26 cellular contexts compared by ENCODE assay signal in genomic region chr13:62525652-62526051, GRCh38.
"Had no signal": no experiment of that assay in that cellular context is flagged by ENCODE, and none has a peak within 500 bp of the region (broad histone marks: within the 10 kb centered on the region; RNA-seq: fewer than 3 reads in every experiment).

No MANE protein-coding gene starts in this region.

- H3K27me3 ChIP-seq: ascending aorta, body of pancreas, SJSA1 had no signal

- H3K27ac ChIP-seq: ascending aorta, body of pancreas, coronary artery, SJSA1 had no signal

- H3K36me3 ChIP-seq: ascending aorta, SJSA1 had no signal

- ATAC-seq: activated CD8-positive, alpha-beta memory T cell treated with anti-CD3 and anti-CD28 coated beads, Interleukin-2, amount 10 ng/mL, durations not matched to agents 7 days and 5 days; activated naive CD4-positive, alpha-beta T cell treated with anti-CD3 and anti-CD28 coated beads, Interleukin-2, amount 50 U/mL, for 72 hours; activated naive CD8-positive, alpha-beta T cell treated with anti-CD3 and anti-CD28 coated beads, Interleukin-2, amount 50 U/mL, for 24 hours; body of pancreas; PC-3; SK-N-SH treated with all-trans-retinoic acid at 6 μM for 48 hours had no signal

- H3K9me3 ChIP-seq: ascending aorta, body of pancreas, SJSA1 had no signal

- FAIRE-seq: bronchial epithelial cell, RCC 7860 had no signal

- DNase-seq: activated B cell treated with CpG ODN at 0.5 μM for 24 hours; activated CD4-positive, alpha-beta T cell treated with anti-CD3 and anti-CD28 coated beads for 1 hour; activated CD4-positive, alpha-beta T cell treated with anti-CD3 and anti-CD28 coated beads, Interleukin-2, amount 10 ng/mL, durations not matched to agents 24 days and 14 days; activated CD4-positive, alpha-beta T cell treated with anti-CD3 and anti-CD28 coated beads, Interleukin-2, amount 50 U/mL, for 48 hours; activated CD8-positive, alpha-beta memory T cell treated with anti-CD3 and anti-CD28 coated beads, Interleukin-2, amount 10 ng/mL, durations not matched to agents 7 days and 5 days; activated effector memory CD4-positive, alpha-beta T cell treated with Interleukin-2 at 50 U/mL for 16 hours; activated naive CD4-positive, alpha-beta T cell treated with Interleukin-2 at 50 U/mL for 16 hours; activated naive CD8-positive, alpha-beta T cell treated with anti-CD3 and anti-CD28 coated beads, Interleukin-2, amount 50 U/mL, for 24 hours; activated T-cell treated with anti-CD3 and anti-CD28 coated beads, Interleukin-2, amount 50 U/mL, for 24 hours; amniotic stem cell; body of pancreas; central memory CD4-positive, alpha-beta T cell; MM.1S; NCI-H2171; NCI-H2227 treated with DMSO at 0.1 percent for 48 hours; NCI-H446 treated with DMSO at 0.1 percent for 48 hours; NCI-H524 treated with DMSO at 0.1 percent for 48 hours; PC-3; SHP77 had no signal

- H3K4me1 ChIP-seq: ascending aorta, body of pancreas, SJSA1 had no signal

- H3K4me3 ChIP-seq: ascending aorta, body of pancreas, coronary artery, SJSA1 had no signal
